14 cellular contexts compared by ENCODE assay signal in genomic region chr18:36708366-36708765, GRCh38.
DNase-seq lines count a peak whose midpoint lies in the region; ATAC-seq and TF ChIP-seq lines count a peak whose summit lies in the region.
"Had no signal": no experiment of that assay in that cellular context is flagged by ENCODE, and none has a peak within 500 bp of the region (broad histone marks: within the 10 kb centered on the region; RNA-seq: fewer than 3 reads in every experiment).

No MANE protein-coding gene starts in this region.

- intact Hi-C loops in Right ventricle myocardium superior (cut with DNase I): no loop called here
- intact Hi-C loops in left cardiac atrium (cut with DNase I): no loop called here
- intact Hi-C loops in esophagus muscularis mucosa (cut with DNase I): no loop called here

- no peak overlapping the region for H3K4ac ChIP-seq in neuronal stem cell (ENCODE audit: low read length)

- no peak for TF ChIP-seq EP300 in esophagus muscularis mucosa (IDR thresholded peaks at IDR 0.05)

- no peak for TF ChIP-seq POLR2A in esophagus muscularis mucosa (IDR thresholded peaks at IDR 0.05; ENCODE audit: low read depth)

- DNase-seq in Right ventricle myocardium superior: no peak
- no peak for DNase-seq in left cardiac atrium
- no peak for DNase-seq in nephron progenitor cell
- no peak for DNase-seq in esophagus muscularis mucosa (ENCODE audit: extremely low spot score)
- DNase-seq in GM10248 (ENCODE audit: extremely low spot score): no peak
- no peak for DNase-seq in neuronal stem cell (ENCODE audit: low spot score)
- DNase-seq: BE2C; Caco-2; CD8-positive, alpha-beta memory T cell; DND-41; GDM1 had no signal

- H3K9ac ChIP-seq in neuronal stem cell (ENCODE audit: low read depth, low read length, poor library complexity): no peak overlapping the region

- H3K9me3 Mint-ChIP-seq in nephron progenitor cell: no peaks in the 10 kb centered on the region
- H3K9me3 Mint-ChIP-seq: CD8-positive, alpha-beta memory T cell had no signal

- peaks cover 56% of the 10 kb centered on the region for H3K4me1 Mint-ChIP-seq in nephron progenitor cell
- H3K4me1 Mint-ChIP-seq: CD14-positive monocyte; CD8-positive, alpha-beta memory T cell had no signal

- H3K4me1 ChIP-seq in esophagus muscularis mucosa: peaks cover 13 to 61% (median 41%) of the 10 kb centered on the region in 4 donors
- peaks cover 9% of the 10 kb centered on the region in 2 donors for H3K4me1 ChIP-seq in neuronal stem cell (ENCODE audit: control insufficient read depth in 2 of 2, insufficient read depth in 1 of 2, low read depth in 1 of 2, low read length in 2 of 2)
- H3K4me1 ChIP-seq: Caco-2, HAP-1 had no signal

- H2BK5ac ChIP-seq in neuronal stem cell (ENCODE audit: low read length): no peak overlapping the region

- no peak overlapping the region for H3K27ac ChIP-seq in esophagus muscularis mucosa (replicated peaks in 1 of 4)
- H3K27ac ChIP-seq in neuronal stem cell (replicated peaks; ENCODE audit: low read length): no peak overlapping the region
- H3K27ac ChIP-seq: A549 had no signal

- ATAC-seq in Right ventricle myocardium superior (ENCODE audit: poor library complexity) (peak; percentile 49), left cardiac atrium (peak; percentile 43 to 46)
- ATAC-seq: A549 had no signal

- H3K4me3 Mint-ChIP-seq in nephron progenitor cell: no peak overlapping the region
- H3K4me3 Mint-ChIP-seq: CD14-positive monocyte; CD8-positive, alpha-beta memory T cell had no signal

- H3K4me2 ChIP-seq in neuronal stem cell (ENCODE audit: insufficient read depth, low read length, poor library complexity, severe bottlenecking): no peak overlapping the region
- H3K4me2 ChIP-seq: A549 had no signal

- no peaks in the 10 kb centered on the region for H3K9me3 ChIP-seq in esophagus muscularis mucosa
- no peaks in the 10 kb centered on the region for H3K9me3 ChIP-seq in neuronal stem cell (replicated peaks in 1 of 2; ENCODE audit: control insufficient read depth in 2 of 2, insufficient read depth in 1 of 2, low read depth in 1 of 2, low read length in 2 of 2)
- H3K9me3 ChIP-seq: A549, BE2C, Caco-2, HAP-1 had no signal

- H3K27me3 ChIP-seq in esophagus muscularis mucosa: no peaks in the 10 kb centered on the region
- H3K27me3 ChIP-seq in neuronal stem cell (ENCODE audit: control insufficient read depth in 3 of 3, insufficient read depth in 3 of 3, low read depth in 1 of 3, low read length in 3 of 3): no peaks in the 10 kb centered on the region
- H3K27me3 ChIP-seq: BE2C had no signal

- no peak overlapping the region for H2AFZ ChIP-seq in neuronal stem cell (ENCODE audit: low read length)

- H3K36me3 Mint-ChIP-seq in nephron progenitor cell (ENCODE audit: low read depth): peaks cover 11% of the 10 kb centered on the region
- H3K36me3 Mint-ChIP-seq: CD14-positive monocyte; CD8-positive, alpha-beta memory T cell had no signal

- peaks cover 3% of the 10 kb centered on the region for H3K27me3 Mint-ChIP-seq in nephron progenitor cell (ENCODE audit: low read depth, poor library complexity)

- H3K27ac Mint-ChIP-seq in nephron progenitor cell: peak overlapping the region; percentile 27
- H3K27ac Mint-ChIP-seq: CD14-positive monocyte; CD8-positive, alpha-beta memory T cell had no signal

- CTCF ChIA-PET in GM10248 (lab: Yijun Ruan, JAX): interaction anchor here (0.8 kb wide), 1 partner anchor 20 kb away, joined by 7 read pairs; no protein-coding TSS in a partner anchor

- H2BK12ac ChIP-seq in neuronal stem cell (ENCODE audit: low read length): no peak overlapping the region

- no peaks in the 10 kb centered on the region for H3K79me1 ChIP-seq in neuronal stem cell (ENCODE audit: low read depth, low read length)

- H3K23ac ChIP-seq in neuronal stem cell (ENCODE audit: low read depth, low read length, poor library complexity): no peak overlapping the region

- no peak overlapping the region for H3K4me3 ChIP-seq in esophagus muscularis mucosa
- H3K4me3 ChIP-seq in neuronal stem cell (ENCODE audit: low read length in 2 of 2): no peak overlapping the region
- H3K4me3 ChIP-seq: A549, HAP-1 had no signal

- no peak overlapping the region for H2AK5ac ChIP-seq in neuronal stem cell (ENCODE audit: low read depth, low read length)

- POLR2A ChIA-PET in GM10248 (lab: Yijun Ruan, JAX): no interaction called here

- H4K8ac ChIP-seq in neuronal stem cell (ENCODE audit: low read depth, low read length): no peak overlapping the region

- TF ChIP-seq CTCF in nephron progenitor cell (IDR thresholded peaks at IDR 0.05) (no peak), esophagus muscularis mucosa (IDR thresholded peaks at IDR 0.05) (no peak), GM10248 (IDR thresholded peaks at IDR 0.05; ENCODE audit: control extremely low read depth, extremely low read depth, low read depth, missing control alignments) (no peak)

- H3K18ac ChIP-seq in neuronal stem cell (ENCODE audit: low read length): no peak overlapping the region

- H4K91ac ChIP-seq in neuronal stem cell (ENCODE audit: low read depth, low read length, poor library complexity): no peak overlapping the region

- WGBS in esophagus muscularis mucosa: 79% methylated on average over 4 of the region's 4 CpGs
- no CpG with 5 or more reads among the region's 4 CpGs for WGBS in neuronal stem cell (ENCODE audit: extremely low coverage in 2 of 2, insufficient read length in 2 of 2, insufficient replicate concordance in 1 of 2), 2 donors

- H3K14ac ChIP-seq in neuronal stem cell (ENCODE audit: low read length): no peak overlapping the region

- H2BK120ac ChIP-seq in neuronal stem cell (ENCODE audit: low read depth, low read length): no peak overlapping the region

- no peak overlapping the region for H2BK15ac ChIP-seq in neuronal stem cell (ENCODE audit: low read length)

- H3K36me3 ChIP-seq in esophagus muscularis mucosa: peaks cover 0 to 8% (median 0%) of the 10 kb centered on the region in 4 donors
- H3K36me3 ChIP-seq in neuronal stem cell (replicated peaks in 1 of 2; ENCODE audit: control insufficient read depth in 2 of 2, insufficient read depth in 2 of 2, low read length in 2 of 2): peaks cover 3 to 41% of the 10 kb centered on the region in 2 donors
- H3K36me3 ChIP-seq: BE2C, HAP-1 had no signal
